In genomic region chr5:135447298-135447929, GRCh38 we compare ENCODE assay signal across 30 cellular contexts. TPM values are rescaled to one million over a fixed set of nuclear protein-coding genes. Genes with fewer than 3 reads are reported as not detected.
DNase-seq lines count a peak whose midpoint lies in the region; FAIRE-seq and TF ChIP-seq lines count a peak whose summit lies in the region.
"Had no signal": no experiment of that assay in that cellular context is flagged by ENCODE, and none has a peak within 500 bp of the region (broad histone marks: within the 10 kb centered on the region; RNA-seq: fewer than 3 reads in every experiment).

Gene DCANP1, minus strand, starts transcription at chr5:135447348. Its CDS starts 240 bp downstream, at chr5:135447108.

- FAIRE-seq in GM12891 (lab: Jason Lieb, UNC), result no peak
- FAIRE-seq: TTC549 had no signal

- no peak for TF ChIP-seq CTCF in breast epithelium (IDR thresholded peaks at IDR 0.05)

- no peaks in the 10 kb centered on the region for H3K27me3 ChIP-seq in breast epithelium
- H3K27me3 ChIP-seq: right atrium auricular region, tibial nerve had no signal

- no peaks in the 10 kb centered on the region for H3K9me3 ChIP-seq in breast epithelium
- H3K9me3 ChIP-seq: BE2C, esophagus squamous epithelium, heart right ventricle, right atrium auricular region, SJSA1, tibial nerve had no signal

- TF ChIP-seq POLR2A in breast epithelium (IDR thresholded peaks at IDR 0.05) (no peak), GM12891 (IDR thresholded peaks at IDR 0.05; ENCODE audit: low read depth, low read length) (no peak)

- no peaks in the 10 kb centered on the region for H3K4me1 ChIP-seq in breast epithelium
- H3K4me1 ChIP-seq: BE2C, SJSA1 had no signal

- no peak within 1 kb of the TSS for H3K27ac ChIP-seq in breast epithelium
- H3K27ac ChIP-seq: coronary artery, esophagus squamous epithelium, heart right ventricle, neural progenitor cell, right atrium auricular region, SJSA1, tibial nerve had no signal

- intact Hi-C loops in breast epithelium (cut with DNase I; ENCODE audit: low total_unique reads), result no loop called here

- in situ Hi-C loops in T47D (cut with HindIII; ENCODE audit: low pct_unique_long_range_greater_than_20kb, low sequenced_read_pairs), result no loop called here

- no peak within 1 kb of the TSS for H3K4me3 ChIP-seq in breast epithelium
- H3K4me3 ChIP-seq: coronary artery, esophagus squamous epithelium, heart right ventricle, neural progenitor cell, right atrium auricular region, SJSA1, tibial nerve had no signal

- H3K36me3 ChIP-seq in breast epithelium, result no peaks in the 10 kb centered on the region
- H3K36me3 ChIP-seq: BE2C, esophagus squamous epithelium, heart right ventricle, neural progenitor cell, right atrium auricular region, SJSA1, tibial nerve had no signal

- DNase-seq in T47D (ENCODE audit: low read depth in 1 of 2, low spot score in 1 of 2), result peak; percentile 35 to 42
- DNase-seq in breast epithelium (ENCODE audit: low spot score in 2 of 2), result no peak
- DNase-seq in NCI-H345 treated with DMSO at 0.1 percent for 48 hours (lab: John Stamatoyannopoulos, UW; ENCODE audit: unreplicated experiment), result peak; percentile 84
- peak; percentile 11 for DNase-seq in islet precursor cell
- no peak for DNase-seq in activated CD4-positive, CD25-positive, alpha-beta regulatory T cell treated with anti-CD3 and anti-CD28 coated beads, Interleukin-2, amount 50 U/mL, for 72 hours
- no peak for DNase-seq in HuH-7 (ENCODE audit: low spot score)
- no peak for DNase-seq in GM12891 (ENCODE audit: insufficient read length, low spot score)
- DNase-seq in stimulated activated naive CD4-positive, alpha-beta T cell treated with Interleukin-2 at 50 U/mL for 16 hours (lab: John Stamatoyannopoulos, UW), result no peak
- DNase-seq: ACHN; activated CD4-positive, alpha-beta memory T cell treated with anti-CD3 and anti-CD28 coated beads for 36 hours; BE2C; COR-L47; esophagus squamous epithelium; foreskin melanocyte; heart right ventricle; NCI-H1930; NCI-H524; stimulated activated CD4-positive, alpha-beta T cell treated with anti-CD3 and anti-CD28 coated beads, Interleukin-2, amount 100 ng/mL, for 24 hours had no signal

TF ChIP-seq in GM12891, 5 proteins besides CTCF, POLR2A, EP300 and RAD21:
- no peak for TF ChIP-seq POLR2AphosphoS5 (IDR thresholded peaks at IDR 0.05; ENCODE audit: low read depth, low read length)
- no peak for TF ChIP-seq POU2F2 (IDR thresholded peaks at IDR 0.05; ENCODE audit: low read depth, low read length)
- TF ChIP-seq SPI1 (IDR thresholded peaks at IDR 0.05; ENCODE audit: low read depth, low read length), result no peak
- TF ChIP-seq PAX5 (IDR thresholded peaks at IDR 0.05; ENCODE audit: insufficient read depth, low read length, severe bottlenecking), result no peak
- no peak for TF ChIP-seq TAF1 (IDR thresholded peaks at IDR 0.05; ENCODE audit: low read depth, low read length)
TF ChIP-seq in GM12891: peak in this region for 0.

RNA-seq across cellular contexts. Expression of gene DCANP1, which starts in this region (rescaled TPM):
- not detected for total RNA-seq in breast epithelium
- polyA plus RNA-seq in GM12891 (2012; ENCODE audit: low read depth, missing spikeins), result not detected
- total RNA-seq: activated CD4-positive, alpha-beta memory T cell treated with anti-CD3 and anti-CD28 coated beads for 36 hours; activated naive CD4-positive, alpha-beta T cell treated with anti-CD3 and anti-CD28 coated beads, Interleukin-2, amount 50 U/mL, for 72 hours; cardiac septum; Daoy; heart right ventricle; LHCN-M2; right atrium auricular region; RPMI7951; SJSA1; T-cell; tibial nerve had no signal
- polyA plus RNA-seq: heart right ventricle had no signal

Comparison
In these comparisons a context has a peak if more than half of its experiments do, and no peak if none do; other contexts are left out.
1. DNase-seq: peak in T47D (2 of 2), NCI-H345 treated with DMSO at 0.1 percent for 48 hours (single experiment) and islet precursor cell (single experiment); none in breast epithelium (0 of 2), activated CD4-positive, CD25-positive, alpha-beta regulatory T cell treated with anti-CD3 and anti-CD28 coated beads, Interleukin-2, amount 50 U/mL, for 72 hours (single experiment), HuH-7 (single experiment), GM12891 (single experiment) and stimulated activated naive CD4-positive, alpha-beta T cell treated with Interleukin-2 at 50 U/mL for 16 hours (single experiment).